1 cellular context compared by ENCODE assay signal in the genomic region with DNA sequence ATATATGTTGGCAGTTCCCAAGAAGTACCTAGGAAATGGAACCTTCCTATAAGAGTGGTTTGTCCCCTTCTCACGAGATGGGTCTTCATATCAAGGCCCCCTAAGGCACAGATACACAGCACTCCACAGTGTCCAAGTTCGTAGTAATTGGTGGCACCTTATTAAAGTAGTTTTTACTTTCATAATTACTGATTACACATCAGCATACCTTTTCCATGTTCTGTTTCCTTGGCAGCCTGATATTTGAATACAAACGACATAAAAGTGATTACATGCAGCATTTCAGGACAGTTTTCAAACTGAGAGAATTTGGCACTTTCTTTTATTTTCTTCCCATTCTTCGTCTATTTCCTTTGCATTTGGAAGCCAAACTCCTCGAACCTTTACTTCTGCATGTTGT.
TF ChIP-seq lines count a peak whose summit lies in the region.

No MANE protein-coding gene starts in this region.

TF ChIP-seq in HepG2, 621 proteins besides CTCF, POLR2A, EP300 and RAD21:
- TF ChIP-seq, protein P1, sequence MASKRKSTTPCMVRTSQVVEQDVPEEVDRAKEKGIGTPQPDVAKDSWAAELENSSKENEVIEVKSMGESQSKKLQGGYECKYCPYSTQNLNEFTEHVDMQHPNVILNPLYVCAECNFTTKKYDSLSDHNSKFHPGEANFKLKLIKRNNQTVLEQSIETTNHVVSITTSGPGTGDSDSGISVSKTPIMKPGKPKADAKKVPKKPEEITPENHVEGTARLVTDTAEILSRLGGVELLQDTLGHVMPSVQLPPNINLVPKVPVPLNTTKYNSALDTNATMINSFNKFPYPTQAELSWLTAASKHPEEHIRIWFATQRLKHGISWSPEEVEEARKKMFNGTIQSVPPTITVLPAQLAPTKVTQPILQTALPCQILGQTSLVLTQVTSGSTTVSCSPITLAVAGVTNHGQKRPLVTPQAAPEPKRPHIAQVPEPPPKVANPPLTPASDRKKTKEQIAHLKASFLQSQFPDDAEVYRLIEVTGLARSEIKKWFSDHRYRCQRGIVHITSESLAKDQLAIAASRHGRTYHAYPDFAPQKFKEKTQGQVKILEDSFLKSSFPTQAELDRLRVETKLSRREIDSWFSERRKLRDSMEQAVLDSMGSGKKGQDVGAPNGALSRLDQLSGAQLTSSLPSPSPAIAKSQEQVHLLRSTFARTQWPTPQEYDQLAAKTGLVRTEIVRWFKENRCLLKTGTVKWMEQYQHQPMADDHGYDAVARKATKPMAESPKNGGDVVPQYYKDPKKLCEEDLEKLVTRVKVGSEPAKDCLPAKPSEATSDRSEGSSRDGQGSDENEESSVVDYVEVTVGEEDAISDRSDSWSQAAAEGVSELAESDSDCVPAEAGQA (IDR thresholded peaks at IDR 0.05; ENCODE audit: low read depth): no peak
- TF ChIP-seq, protein P1 (CRISPR knock-in tag; IDR thresholded peaks at IDR 0.05; ENCODE audit: borderline replicate concordance): no peak
- TF ChIP-seq ZNF781 (CRISPR knock-in tag; IDR thresholded peaks at IDR 0.05; ENCODE audit: borderline replicate concordance, not compliant biosample characterization) (no peak), SNAPC2 (CRISPR knock-in tag; IDR thresholded peaks at IDR 0.05) (no peak), SRF (IDR thresholded peaks at IDR 0.05; ENCODE audit: low read depth, low read length) (no peak), CAMTA2 (CRISPR knock-in tag; IDR thresholded peaks at IDR 0.05; ENCODE audit: borderline replicate concordance) (no peak), ZNF816 (CRISPR knock-in tag; IDR thresholded peaks at IDR 0.05; ENCODE audit: borderline replicate concordance) (no peak), ZNF619 (CRISPR knock-in tag; IDR thresholded peaks at IDR 0.05) (no peak)
